ENCODE assay signal across 1 cellular context in genomic region chr1:59061876-59062275, GRCh38.
TF ChIP-seq lines count a peak whose summit lies in the region.

No MANE protein-coding gene starts in this region.

TF ChIP-seq in GM23338, 12 proteins besides CTCF, POLR2A, EP300 and RAD21 (continued from another document):
- TF ChIP-seq ZNF462 (CRISPR knock-in tag; IDR thresholded peaks at IDR 0.05) (no peak), ZNF331 (CRISPR knock-in tag; IDR thresholded peaks at IDR 0.05; ENCODE audit: low read depth) (no peak), ZNF114 (CRISPR knock-in tag; IDR thresholded peaks at IDR 0.05) (no peak), ETS1 (IDR thresholded peaks at IDR 0.05) (no peak)
TF ChIP-seq in GM23338: peak in this region for 0.
